In the genomic region with DNA sequence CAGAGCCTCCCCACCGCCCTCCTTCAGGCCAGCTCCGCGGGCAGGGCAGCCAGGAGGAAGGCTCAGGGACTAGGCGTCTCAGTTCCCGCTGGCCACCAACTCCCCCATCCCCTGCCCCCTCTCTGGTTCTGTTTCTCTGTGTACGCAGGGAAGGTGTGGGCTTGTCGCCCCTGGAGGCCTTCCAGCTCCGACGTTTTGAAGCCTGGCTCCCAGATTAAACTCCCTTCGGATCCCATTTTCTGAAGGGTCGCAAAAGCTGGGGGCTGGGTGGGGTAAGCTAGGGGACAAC, we compare ENCODE assay signal across 8 cellular contexts. TPM values are rescaled to one million over a fixed set of nuclear protein-coding genes. Genes with fewer than 3 reads are reported as not detected.
DNase-seq lines count a peak whose midpoint lies in the region; ATAC-seq and TF ChIP-seq lines count a peak whose summit lies in the region.

No MANE protein-coding gene starts in this region.

- POLR2A ChIA-PET in HEK293T (lab: Yijun Ruan, JAX), result interaction anchor here (0.8 to 7.6 kb wide), 3 partner anchors 13 to 71 kb away, joined by 3 to 84 read pairs (median 3); partner anchors contain the start of genes G3BP1 and SPARC
- POLR2A ChIA-PET in PC-9 (lab: Charles Lee; ENCODE audit: unreplicated experiment), result interaction anchor here (0.5 to 1.1 kb wide), 2 partner anchors 13 to 158 kb away, joined by 4 to 14 read pairs; no protein-coding TSS in a partner anchor

- peaks cover 3% of the 10 kb centered on the region for H3K27me3 Mint-ChIP-seq in nephron progenitor cell (ENCODE audit: low read depth, poor library complexity)

- H3K36me3 ChIP-seq in PC-9 (ENCODE audit: low read depth), result 0 out of 2 replicates have a peak, but pooled peaks cover under 1% of the 10 kb centered on the region

- peak overlapping the region; percentile 91 for H2AFZ ChIP-seq in PC-9

- peaks cover 50% of the 10 kb centered on the region for H3K79me2 ChIP-seq in PC-9 (ENCODE audit: low read depth)

- H3K27me3 ChIP-seq in PC-9 (ENCODE audit: insufficient read depth, low read depth), result no peaks in the 10 kb centered on the region

- H3K27ac Mint-ChIP-seq in nephron progenitor cell, result peak overlapping the region; percentile 79

- H3K27ac ChIP-seq in PC-9, result no peak overlapping the region

- H3K36me3 Mint-ChIP-seq in nephron progenitor cell (ENCODE audit: low read depth), result peaks cover 7% of the 10 kb centered on the region

- peak overlapping the region; percentile 90 for H3K4me3 Mint-ChIP-seq in nephron progenitor cell

- peaks cover 67% of the 10 kb centered on the region for H3K4me1 Mint-ChIP-seq in nephron progenitor cell

- H3K4me3 ChIP-seq in GM12864 (ENCODE audit: low read depth, low read length), result peak overlapping the region; percentile 97
- H3K4me3 ChIP-seq in PC-9, result peak overlapping the region; percentile 97
- peak overlapping the region; percentile 65 for H3K4me3 ChIP-seq in epithelial cell of proximal tubule (ENCODE audit: low read depth, low read length)

- H3F3A ChIP-seq in PC-9 (ENCODE audit: insufficient read depth, low read depth), result peaks cover 10% of the 10 kb centered on the region; the same call in 1 of the 2 replicates

- BruUV-seq in PC-9 (replicated peaks; lab: Mats Ljungman, UMichigan), result TSS peak; percentile 80

- no peaks in the 10 kb centered on the region for H3K9me3 ChIP-seq in PC-9 (ENCODE audit: insufficient read depth, low read depth)

- no peak for ATAC-seq in GM18873 (IDR thresholded peaks at IDR 0.05; ENCODE audit: low FRiP score, unreplicated experiment)

- CTCF ChIA-PET in HEK293T (lab: Yijun Ruan, JAX) (interaction anchor here (0.6 to 0.9 kb wide), 2 partner anchors 17 to 234 kb away, joined by 3 read pairs; no protein-coding TSS in a partner anchor), PC-9 (lab: Charles Lee) (no interaction called here)

- no peak for TF ChIP-seq CTCF in GM12864 (IDR thresholded peaks at IDR 0.05; ENCODE audit: low read depth, low read length, missing control alignments)
- no peak for TF ChIP-seq CTCF in PC-9 (conservative IDR thresholded peaks at IDR 0.05)
- no peak for TF ChIP-seq CTCF in epithelial cell of proximal tubule (conservative IDR thresholded peaks at IDR 0.05; ENCODE audit: low read depth, low read length)
- TF ChIP-seq CTCF in nephron progenitor cell (IDR thresholded peaks at IDR 0.05), result no peak

- H3K9me2 ChIP-seq in PC-9 (ENCODE audit: insufficient read depth), result no peaks in the 10 kb centered on the region

- H3K9me3 Mint-ChIP-seq in nephron progenitor cell, result no peaks in the 10 kb centered on the region

- no peaks in the 10 kb centered on the region; the same call in 1 of the 2 replicates for H4K20me1 ChIP-seq in PC-9 (ENCODE audit: insufficient read depth)

- DNase-seq in GM12864 (ENCODE audit: low read depth) (no peak), HEK293T (ENCODE audit: extremely low spot score) (peak; percentile 35), PC-9 (no peak), epithelial cell of proximal tubule (ENCODE audit: low read depth) (no peak), nephron progenitor cell (peak; percentile 39), GOT3 (lab: John Stamatoyannopoulos, UW) (no peak), DMS114 treated with DMSO at 0.1 percent for 48 hours (lab: John Stamatoyannopoulos, UW; ENCODE audit: unreplicated experiment) (no peak)

- H3K4me2 ChIP-seq in PC-9, result peak overlapping the region; percentile 91

- H3K4me1 ChIP-seq in PC-9 (replicated peaks; ENCODE audit: insufficient read depth), result peaks cover 16% of the 10 kb centered on the region

- intact Hi-C loops in PC-9 (cut with micrococcal nuclease; ENCODE audit: unreplicated experiment), result loop anchor here (5.0 kb wide), 1 partner anchor 71 kb away; the partner anchor contains the start of gene SPARC

TF ChIP-seq in HEK293T, 16 proteins besides CTCF, POLR2A, EP300 and RAD21:
- no peak for TF ChIP-seq NFRKB (IDR thresholded peaks at IDR 0.05)
- TF ChIP-seq, protein P1, sequence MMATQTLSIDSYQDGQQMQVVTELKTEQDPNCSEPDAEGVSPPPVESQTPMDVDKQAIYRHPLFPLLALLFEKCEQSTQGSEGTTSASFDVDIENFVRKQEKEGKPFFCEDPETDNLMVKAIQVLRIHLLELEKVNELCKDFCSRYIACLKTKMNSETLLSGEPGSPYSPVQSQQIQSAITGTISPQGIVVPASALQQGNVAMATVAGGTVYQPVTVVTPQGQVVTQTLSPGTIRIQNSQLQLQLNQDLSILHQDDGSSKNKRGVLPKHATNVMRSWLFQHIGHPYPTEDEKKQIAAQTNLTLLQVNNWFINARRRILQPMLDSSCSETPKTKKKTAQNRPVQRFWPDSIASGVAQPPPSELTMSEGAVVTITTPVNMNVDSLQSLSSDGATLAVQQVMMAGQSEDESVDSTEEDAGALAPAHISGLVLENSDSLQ (IDR thresholded peaks at IDR 0.05), result no peak
- TF ChIP-seq ZNF384 (IDR thresholded peaks at IDR 0.05), result no peak
- TF ChIP-seq BHLHE40 (IDR thresholded peaks at IDR 0.05; ENCODE audit: borderline replicate concordance), result no peak
- TF ChIP-seq SP1 (IDR thresholded peaks at IDR 0.05), result no peak
- TF ChIP-seq SUZ12 (IDR thresholded peaks at IDR 0.05), result no peak
- TF ChIP-seq LEF1 (IDR thresholded peaks at IDR 0.05; ENCODE audit: borderline replicate concordance), result no peak
- no peak for TF ChIP-seq FOXK2 (IDR thresholded peaks at IDR 0.05)
- no peak for TF ChIP-seq TARDBP (IDR thresholded peaks at IDR 0.05)
- TF ChIP-seq FOXM1 (IDR thresholded peaks at IDR 0.05; ENCODE audit: borderline replicate concordance), result no peak
- no peak for TF ChIP-seq FOXA1 (IDR thresholded peaks at IDR 0.05)
- TF ChIP-seq HDGF (IDR thresholded peaks at IDR 0.05; ENCODE audit: borderline replicate concordance), result no peak
- no peak for TF ChIP-seq CTBP1 (IDR thresholded peaks at IDR 0.05; ENCODE audit: borderline replicate concordance)
- TF ChIP-seq L3MBTL2 (conservative IDR thresholded peaks at IDR 0.05), result no peak
- no peak for TF ChIP-seq ELF4 (IDR thresholded peaks at IDR 0.05)
- no peak for TF ChIP-seq ARNT (IDR thresholded peaks at IDR 0.05)

RNA-seq across cellular contexts. Expression of gene ATOX1, which starts 0.3 kb away (rescaled TPM):
- 175 and 201 TPM in 2 replicates for total RNA-seq in PC-9 (2021)
- 146 and 222 TPM in 2 replicates for total RNA-seq in epithelial cell of proximal tubule

RNA-seq across cellular contexts. Expression of gene G3BP1, which starts 13.7 kb away (rescaled TPM):
- total RNA-seq in PC-9 (2021) (203 and 254 TPM in 2 replicates), epithelial cell of proximal tubule (118 and 194 TPM in 2 replicates)

Comparison
In these comparisons a context has a peak if more than half of its experiments do, and no peak if none do; other contexts are left out.
1. DNase-seq: peak in HEK293T (single experiment) and nephron progenitor cell (single experiment); none in GM12864 (single experiment), PC-9 (0 of 2), epithelial cell of proximal tubule (single experiment), GOT3 (single experiment) and DMS114 treated with DMSO at 0.1 percent for 48 hours (single experiment).
2. Peak in every context shown above with its lines, with median percentiles within 50 percentile points of each other: H3K4me3 ChIP-seq.